Comparison of ENCODE assay signal across 38 cellular contexts in the genomic region with DNA sequence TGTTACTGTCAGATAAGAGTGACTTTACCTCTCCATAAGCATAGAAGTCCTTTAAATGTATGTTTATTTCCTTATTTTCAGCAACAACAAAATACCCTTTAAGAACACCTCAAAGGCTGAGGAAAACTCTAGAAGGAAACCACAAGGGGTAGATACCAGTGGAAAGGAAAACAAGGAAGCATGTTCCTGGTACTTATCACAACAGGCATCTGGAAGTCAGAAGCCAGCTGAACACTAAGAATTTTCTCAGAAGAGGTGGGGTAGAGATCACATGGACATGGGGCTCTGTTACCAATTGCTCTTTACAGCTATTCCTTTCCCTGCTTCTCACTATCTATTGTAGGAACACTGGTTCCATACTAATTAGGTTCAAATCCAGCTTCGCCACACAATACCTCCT. TPM values are rescaled to one million over a fixed set of nuclear protein-coding genes. Genes with fewer than 3 reads are reported as not detected.
"Had no signal": no experiment of that assay in that cellular context is flagged by ENCODE, and none has a peak within 500 bp of the region (broad histone marks: within the 10 kb centered on the region; RNA-seq: fewer than 3 reads in every experiment).

No MANE protein-coding gene starts in this region.

- H3K4me3 ChIP-seq: adrenal gland, cardiac muscle cell had no signal

- H3K9me3 Mint-ChIP-seq: activated CD4-positive, alpha-beta memory T cell treated with anti-CD3 and anti-CD28 coated beads, Interleukin-2, amount 10 ng/mL, durations not matched to agents 7 days and 5 days; activated CD4-positive, alpha-beta T cell treated with anti-CD3 and anti-CD28 coated beads, Interleukin-2, amount 10 ng/mL, durations not matched to agents 7 days and 5 days; central memory CD8-positive, alpha-beta T cell had no signal

- H3K27me3 Mint-ChIP-seq: activated CD4-positive, alpha-beta memory T cell treated with anti-CD3 and anti-CD28 coated beads, Interleukin-2, amount 10 ng/mL, durations not matched to agents 7 days and 5 days; activated CD4-positive, alpha-beta T cell treated with anti-CD3 and anti-CD28 coated beads for 36 hours; activated CD4-positive, alpha-beta T cell treated with anti-CD3 and anti-CD28 coated beads, Interleukin-2, amount 10 ng/mL, durations not matched to agents 7 days and 5 days; activated CD8-positive, alpha-beta memory T cell treated with anti-CD3 and anti-CD28 coated beads, Interleukin-2, amount 10 ng/mL, durations not matched to agents 7 days and 5 days; activated naive CD4-positive, alpha-beta T cell treated with anti-CD3 and anti-CD28 coated beads, Interleukin-2, amount 10 ng/mL, durations not matched to agents 7 days and 5 days; activated naive CD8-positive, alpha-beta T cell treated with anti-CD3 and anti-CD28 coated beads for 36 hours had no signal

- H3K27ac Mint-ChIP-seq: activated CD4-positive, alpha-beta memory T cell treated with anti-CD3 and anti-CD28 coated beads, Interleukin-2, amount 10 ng/mL, durations not matched to agents 7 days and 5 days; activated CD4-positive, alpha-beta T cell treated with anti-CD3 and anti-CD28 coated beads for 36 hours; activated CD4-positive, alpha-beta T cell treated with anti-CD3 and anti-CD28 coated beads, Interleukin-2, amount 10 ng/mL, durations not matched to agents 7 days and 5 days; activated CD8-positive, alpha-beta memory T cell treated with anti-CD3 and anti-CD28 coated beads, Interleukin-2, amount 10 ng/mL, durations not matched to agents 7 days and 5 days; activated CD8-positive, alpha-beta T cell treated with anti-CD3 and anti-CD28 coated beads, Interleukin-2, amount 10 ng/mL, durations not matched to agents 7 days and 5 days; activated naive CD4-positive, alpha-beta T cell treated with anti-CD3 and anti-CD28 coated beads, Interleukin-2, amount 10 ng/mL, durations not matched to agents 7 days and 5 days; activated naive CD4-positive, alpha-beta T cell treated with anti-CD3 and anti-CD28 coated beads, Interleukin-2, amount 50 U/mL, for 72 hours; activated naive CD8-positive, alpha-beta T cell treated with anti-CD3 and anti-CD28 coated beads for 36 hours; activated T-cell treated with anti-CD3 and anti-CD28 coated beads, Interleukin-2, amount 50 U/mL, for 24 hours; activated T-helper 2 cell treated with anti-CD3 and anti-CD28 coated beads, Interferon-gamma antibody, Interleukin-2, Interleukin-4, amounts not matched to agents 10 μg/mL and 5 μg/mL and 100 μg/mL, durations not matched to agents 14 hours and 24 hours and 36 hours; brain; T-helper 1 cell treated with Interleukin-12 subunit alpha and Interleukin-12 subunit beta and Interleukin-4 antibody, amounts not matched to agents 30 μg/mL and 1 μg/mL, for 36 hours; T-helper 2 cell treated with Interferon-gamma antibody and Interleukin-4, amounts not matched to agents 5 μg/mL and 100 μg/mL, for 36 hours; WTC11 had no signal

- H3K27me3 ChIP-seq: adrenal gland, cardiac muscle cell had no signal

- H3K9me3 ChIP-seq: adrenal gland had no signal

- H3K27ac ChIP-seq: adrenal gland, cardiac muscle cell, WERI-Rb-1 had no signal

- H3K36me3 Mint-ChIP-seq: activated CD8-positive, alpha-beta memory T cell treated with anti-CD3 and anti-CD28 coated beads, Interleukin-2, amount 10 ng/mL, durations not matched to agents 7 days and 5 days; activated naive CD4-positive, alpha-beta T cell treated with anti-CD3 and anti-CD28 coated beads, Interleukin-2, amount 10 ng/mL, durations not matched to agents 7 days and 5 days had no signal

- DNase-seq: activated CD4-positive, alpha-beta memory T cell treated with anti-CD3 and anti-CD28 coated beads, Interleukin-2, amount 10 ng/mL, durations not matched to agents 7 days and 5 days; activated CD4-positive, alpha-beta T cell treated with anti-CD3 and anti-CD28 coated beads for 1 hour; activated CD4-positive, alpha-beta T cell treated with anti-CD3 and anti-CD28 coated beads for 36 hours; activated CD4-positive, alpha-beta T cell treated with anti-CD3 and anti-CD28 coated beads for 48 hours; activated CD4-positive, alpha-beta T cell treated with anti-CD3 and anti-CD28 coated beads, Interleukin-2, amount 10 ng/mL, durations not matched to agents 7 days and 5 days; activated CD4-positive, alpha-beta T cell treated with anti-CD3 and anti-CD28 coated beads, Interleukin-2, amount 50 U/mL, for 48 hours; activated CD4-positive, CD25-positive, alpha-beta regulatory T cell; activated CD8-positive, alpha-beta memory T cell treated with anti-CD3 and anti-CD28 coated beads for 24 hours; activated CD8-positive, alpha-beta memory T cell treated with anti-CD3 and anti-CD28 coated beads, Interleukin-2, amount 10 ng/mL, durations not matched to agents 7 days and 5 days; activated CD8-positive, alpha-beta memory T cell treated with anti-CD3 and anti-CD28 coated beads, Interleukin-2, amount 50 U/mL, for 48 hours; activated CD8-positive, alpha-beta T cell treated with anti-CD3 and anti-CD28 coated beads, Interleukin-2, amount 10 ng/mL, durations not matched to agents 7 days and 5 days; activated effector memory CD4-positive, alpha-beta T cell treated with Interleukin-2 at 50 U/mL for 16 hours; activated gamma-delta T cell; activated naive CD4-positive, alpha-beta T cell treated with anti-CD3 and anti-CD28 coated beads, Interleukin-2, amount 10 ng/mL, durations not matched to agents 7 days and 5 days; activated naive CD4-positive, alpha-beta T cell treated with Interleukin-2 at 50 U/mL for 16 hours; activated naive CD8-positive, alpha-beta T cell treated with anti-CD3 and anti-CD28 coated beads for 36 hours; activated T-cell treated with anti-CD3 and anti-CD28 coated beads, Interleukin-2, amount 50 U/mL, for 24 hours; activated T-cell treated with anti-CD3 and anti-CD28 coated beads, Interleukin-2, amount 50 U/mL, for 48 hours; adrenal gland; amniotic stem cell; aorta; caudate nucleus; cerebellar nuclear complex; T-helper 1 cell; T-helper 2 cell; T-helper 9 cell; WERI-Rb-1 had no signal

- H3K4me1 Mint-ChIP-seq: activated CD4-positive, alpha-beta memory T cell treated with anti-CD3 and anti-CD28 coated beads, Interleukin-2, amount 10 ng/mL, durations not matched to agents 7 days and 5 days; activated CD4-positive, alpha-beta T cell treated with anti-CD3 and anti-CD28 coated beads for 36 hours; activated CD4-positive, alpha-beta T cell treated with anti-CD3 and anti-CD28 coated beads, Interleukin-2, amount 10 ng/mL, durations not matched to agents 7 days and 5 days; activated CD8-positive, alpha-beta memory T cell treated with anti-CD3 and anti-CD28 coated beads, Interleukin-2, amount 10 ng/mL, durations not matched to agents 7 days and 5 days; activated naive CD4-positive, alpha-beta T cell treated with anti-CD3 and anti-CD28 coated beads, Interleukin-2, amount 10 ng/mL, durations not matched to agents 7 days and 5 days; brain; central memory CD8-positive, alpha-beta T cell had no signal

- FAIRE-seq: bronchial epithelial cell had no signal

- H3K36me3 ChIP-seq: adrenal gland, cardiac muscle cell, WERI-Rb-1 had no signal

- ATAC-seq: activated CD4-positive, alpha-beta T cell treated with anti-CD3 and anti-CD28 coated beads for 36 hours; activated CD4-positive, CD25-positive, alpha-beta regulatory T cell treated with anti-CD3 and anti-CD28 coated beads, Interleukin-2, amount 50 U/mL, for 24 hours; activated CD8-positive, alpha-beta memory T cell treated with anti-CD3 and anti-CD28 coated beads, Interleukin-2, amount 10 ng/mL, durations not matched to agents 7 days and 5 days; activated CD8-positive, alpha-beta T cell treated with anti-CD3 and anti-CD28 coated beads, Interleukin-2, amount 10 ng/mL, durations not matched to agents 7 days and 5 days; activated naive CD4-positive, alpha-beta T cell treated with anti-CD3 and anti-CD28 coated beads, Interleukin-2, amount 50 U/mL, for 72 hours; WTC11 had no signal

- H3K4me1 ChIP-seq: adrenal gland had no signal

- H3K4me3 Mint-ChIP-seq: activated CD4-positive, alpha-beta memory T cell treated with anti-CD3 and anti-CD28 coated beads, Interleukin-2, amount 10 ng/mL, durations not matched to agents 7 days and 5 days; activated CD4-positive, alpha-beta T cell treated with anti-CD3 and anti-CD28 coated beads for 36 hours; activated CD4-positive, alpha-beta T cell treated with anti-CD3 and anti-CD28 coated beads, Interleukin-2, amount 10 ng/mL, durations not matched to agents 7 days and 5 days; activated CD8-positive, alpha-beta memory T cell treated with anti-CD3 and anti-CD28 coated beads, Interleukin-2, amount 10 ng/mL, durations not matched to agents 7 days and 5 days; activated CD8-positive, alpha-beta T cell treated with anti-CD3 and anti-CD28 coated beads, Interleukin-2, amount 10 ng/mL, durations not matched to agents 7 days and 5 days; activated naive CD4-positive, alpha-beta T cell treated with anti-CD3 and anti-CD28 coated beads, Interleukin-2, amount 10 ng/mL, durations not matched to agents 7 days and 5 days; activated naive CD8-positive, alpha-beta T cell treated with anti-CD3 and anti-CD28 coated beads for 36 hours; activated T-cell treated with anti-CD3 and anti-CD28 coated beads, Interleukin-2, amount 50 U/mL, for 24 hours; brain; central memory CD8-positive, alpha-beta T cell; T-helper 1 cell treated with Interleukin-12 subunit alpha and Interleukin-12 subunit beta and Interleukin-4 antibody, amounts not matched to agents 30 μg/mL and 1 μg/mL, for 36 hours; T-helper 2 cell treated with Interferon-gamma antibody and Interleukin-4, amounts not matched to agents 5 μg/mL and 100 μg/mL, for 36 hours; WTC11 had no signal

RNA-seq across cellular contexts. Expression of a gene that starts 51.5 kb away (rescaled TPM):
- total RNA-seq: activated CD4-positive, alpha-beta memory T cell treated with anti-CD3 and anti-CD28 coated beads, Interleukin-2, amount 10 ng/mL, durations not matched to agents 7 days and 5 days; activated CD4-positive, alpha-beta T cell treated with anti-CD3 and anti-CD28 coated beads for 36 hours; activated CD4-positive, alpha-beta T cell treated with anti-CD3 and anti-CD28 coated beads, Interleukin-2, amount 10 ng/mL, durations not matched to agents 7 days and 5 days; activated CD8-positive, alpha-beta memory T cell treated with anti-CD3 and anti-CD28 coated beads, Interleukin-2, amount 10 ng/mL, durations not matched to agents 7 days and 5 days; activated CD8-positive, alpha-beta T cell treated with anti-CD3 and anti-CD28 coated beads, Interleukin-2, amount 10 ng/mL, durations not matched to agents 7 days and 5 days; activated naive CD4-positive, alpha-beta T cell treated with anti-CD3 and anti-CD28 coated beads, Interleukin-2, amount 50 U/mL, for 72 hours; activated naive CD8-positive, alpha-beta T cell treated with anti-CD3 and anti-CD28 coated beads for 36 hours; activated T-helper 2 cell treated with anti-CD3 and anti-CD28 coated beads, Interferon-gamma antibody, Interleukin-2, Interleukin-4, amounts not matched to agents 10 μg/mL and 5 μg/mL and 100 μg/mL, durations not matched to agents 14 hours and 24 hours and 36 hours; adrenal gland; aorta; bronchial epithelial cell; cardiac muscle cell; chondrocyte; WTC11 had no signal
- polyA plus RNA-seq: adrenal gland, aorta, cardiac muscle cell had no signal
